Comparison of ENCODE assay signal across 31 cellular contexts in genomic region chr1:14926818-14927555, GRCh38.
DNase-seq lines count a peak whose midpoint lies in the region; ATAC-seq and TF ChIP-seq lines count a peak whose summit lies in the region.
"Had no signal": no experiment of that assay in that cellular context is flagged by ENCODE, and none has a peak within 500 bp of the region (broad histone marks: within the 10 kb centered on the region; RNA-seq: fewer than 3 reads in every experiment).

No MANE protein-coding gene starts in this region.

- intact Hi-C loops in left cardiac atrium (cut with DNase I) = no loop called here

- no peaks in the 10 kb centered on the region for H3K9me3 Mint-ChIP-seq in brain
- no peaks in the 10 kb centered on the region for H3K9me3 Mint-ChIP-seq in nephron progenitor cell
- H3K9me3 Mint-ChIP-seq in type B pancreatic cell = no peaks in the 10 kb centered on the region
- H3K9me3 Mint-ChIP-seq: activated CD4-positive, alpha-beta T cell treated with anti-CD3 and anti-CD28 coated beads, Interleukin-2, amount 10 ng/mL, durations not matched to agents 24 days and 14 days; activated naive CD8-positive, alpha-beta T cell treated with anti-CD3 and anti-CD28 coated beads, Interleukin-2, amount 50 U/mL, for 24 hours; activated T-cell treated with anti-CD3 and anti-CD28 coated beads, Interleukin-2, amount 50 U/mL, for 24 hours; CD4-positive, alpha-beta memory T cell; natural killer cell treated with Interleukin-12 subunit alpha and Interleukin-12 subunit beta and Interleukin-15 and Interleukin-18, amount 100 ng/mL, for 72 hours had no signal

- ATAC-seq in HG03457 (IDR thresholded peaks at IDR 0.05; ENCODE audit: unreplicated experiment) = no peak
- ATAC-seq in left cardiac atrium = no peak
- ATAC-seq in HG02981 (IDR thresholded peaks at IDR 0.05; ENCODE audit: unreplicated experiment) = no peak
- ATAC-seq: activated naive CD8-positive, alpha-beta T cell treated with anti-CD3 and anti-CD28 coated beads, Interleukin-2, amount 50 U/mL, for 24 hours; body of pancreas; natural killer cell treated with Interleukin-12 subunit alpha and Interleukin-12 subunit beta and Interleukin-15 and Interleukin-18, amount 100 ng/mL, for 72 hours; PC-3; sciatic nerve had no signal

- H3K4me1 Mint-ChIP-seq in brain (peaks cover 72% of the 10 kb centered on the region), nephron progenitor cell (peaks cover 76% of the 10 kb centered on the region), type B pancreatic cell (ENCODE audit: unreplicated experiment) (peaks cover 61% of the 10 kb centered on the region)

- peak; percentile 71 for DNase-seq in NCI-H510A treated with DMSO at 0.1 percent for 48 hours (lab: John Stamatoyannopoulos, UW)
- DNase-seq in NCI-H510A (lab: John Stamatoyannopoulos, UW) = no peak
- DNase-seq in nephron progenitor cell = no peak
- no peak for DNase-seq in type B pancreatic cell (ENCODE audit: extremely low spot score, unreplicated experiment)
- no peak for DNase-seq in left cardiac atrium
- DNase-seq: activated CD4-positive, alpha-beta T cell treated with anti-CD3 and anti-CD28 coated beads, Interleukin-2, amount 10 ng/mL, durations not matched to agents 24 days and 14 days; activated gamma-delta T cell treated with Interleukin-2 at 50 U/mL for 16 hours; activated naive CD8-positive, alpha-beta T cell treated with anti-CD3 and anti-CD28 coated beads, Interleukin-2, amount 50 U/mL, for 24 hours; activated T-cell treated with anti-CD3 and anti-CD28 coated beads, Interleukin-2, amount 50 U/mL, for 24 hours; AML-193; body of pancreas; CD4-positive, alpha-beta memory T cell; effector CD4-positive, alpha-beta T cell; foreskin fibroblast; GOT3; head of caudate nucleus; KG1; kidney; MG63; NCI-H2081 treated with DMSO at 0.1 percent for 48 hours; NK-92 treated with Interleukin-12 subunit alpha and Interleukin-12 subunit beta, amount 100 ng/mL, for 24 hours; PC-3; stimulated activated CD4-positive, alpha-beta T cell treated with anti-CD3 and anti-CD28 coated beads, Interleukin-15, amount 100 ng/mL, for 24 hours; stimulated activated naive CD4-positive, alpha-beta T cell; testis; uterus had no signal

- H3K36me3 Mint-ChIP-seq in brain (no peaks in the 10 kb centered on the region), nephron progenitor cell (ENCODE audit: low read depth) (no peaks in the 10 kb centered on the region), type B pancreatic cell (no peaks in the 10 kb centered on the region)
- H3K36me3 Mint-ChIP-seq: CD4-positive, alpha-beta memory T cell; natural killer cell treated with Interleukin-12 subunit alpha and Interleukin-12 subunit beta and Interleukin-15 and Interleukin-18, amount 100 ng/mL, for 72 hours had no signal

- H3K27ac Mint-ChIP-seq in brain (peak overlapping the region in 3 of 5 experiments; percentile 37 to 59 (median 48)), nephron progenitor cell (no peak overlapping the region), type B pancreatic cell (peak overlapping the region; percentile 28)
- H3K27ac Mint-ChIP-seq: activated CD4-positive, alpha-beta T cell treated with anti-CD3 and anti-CD28 coated beads, Interleukin-2, amount 10 ng/mL, durations not matched to agents 24 days and 14 days; activated naive CD8-positive, alpha-beta T cell treated with anti-CD3 and anti-CD28 coated beads, Interleukin-2, amount 50 U/mL, for 24 hours; activated T-cell treated with anti-CD3 and anti-CD28 coated beads, Interleukin-2, amount 50 U/mL, for 24 hours; CD4-positive, alpha-beta memory T cell; natural killer cell treated with Interleukin-12 subunit alpha and Interleukin-12 subunit beta and Interleukin-15 and Interleukin-18, amount 100 ng/mL, for 72 hours had no signal

- TF ChIP-seq CTCF in brain (conservative IDR thresholded peaks at IDR 0.05) = no peak
- no peak for TF ChIP-seq CTCF in nephron progenitor cell (IDR thresholded peaks at IDR 0.05)
- TF ChIP-seq CTCF in type B pancreatic cell (conservative IDR thresholded peaks at IDR 0.05) = no peak

- peaks cover 20% of the 10 kb centered on the region for H3K27me3 Mint-ChIP-seq in brain
- H3K27me3 Mint-ChIP-seq in nephron progenitor cell (ENCODE audit: low read depth, poor library complexity) = peaks cover 12% of the 10 kb centered on the region
- peaks cover 13% of the 10 kb centered on the region for H3K27me3 Mint-ChIP-seq in type B pancreatic cell

- H3K4me3 Mint-ChIP-seq in brain = peak overlapping the region; percentile 2 to 91 (median 86)
- peak overlapping the region; percentile 55 for H3K4me3 Mint-ChIP-seq in nephron progenitor cell
- peak overlapping the region; percentile 60 for H3K4me3 Mint-ChIP-seq in type B pancreatic cell
- H3K4me3 Mint-ChIP-seq: activated naive CD8-positive, alpha-beta T cell treated with anti-CD3 and anti-CD28 coated beads, Interleukin-2, amount 50 U/mL, for 24 hours; activated T-cell treated with anti-CD3 and anti-CD28 coated beads, Interleukin-2, amount 50 U/mL, for 24 hours had no signal
